9 cellular contexts compared by ENCODE assay signal in genomic region chr5:73299017-73299630, GRCh38.
DNase-seq lines count a peak whose midpoint lies in the region; ATAC-seq and TF ChIP-seq lines count a peak whose summit lies in the region.
"Had no signal": no experiment of that assay in that cellular context is flagged by ENCODE, and none has a peak within 500 bp of the region (broad histone marks: within the 10 kb centered on the region; RNA-seq: fewer than 3 reads in every experiment).

No MANE protein-coding gene starts in this region.

- peak in 1 of 5 experiments; percentile 7 for TF ChIP-seq CTCF in gastrocnemius medialis (IDR thresholded peaks at IDR 0.05 in 4 of 5, conservative IDR thresholded peaks at IDR 0.05 in 1 of 5)
- no peak for TF ChIP-seq CTCF in CD14-positive monocyte (IDR thresholded peaks at IDR 0.05)

- in situ Hi-C loops in gastrocnemius medialis (cut with MboI; ENCODE audit: low sequenced_read_pairs in 4 of 4), result no loop called here

- intact Hi-C loops in gastrocnemius medialis (cut with DNase I; ENCODE audit: low total_unique reads), result no loop called here
- intact Hi-C loops in CD14-positive monocyte (cut with micrococcal nuclease), result no loop called here

- ATAC-seq in gastrocnemius medialis, result no peak
- ATAC-seq: A549 had no signal

- no peak for TF ChIP-seq POLR2A in gastrocnemius medialis (IDR thresholded peaks at IDR 0.05)

- H3K36me3 ChIP-seq in gastrocnemius medialis, result no peaks in the 10 kb centered on the region
- H3K36me3 ChIP-seq in effector memory CD4-positive, alpha-beta T cell (ENCODE audit: control insufficient read depth, insufficient read depth, low read length), result no peaks in the 10 kb centered on the region

- H3K27me3 ChIP-seq in gastrocnemius medialis, result peaks cover 80 to 86% (median 81%) of the 10 kb centered on the region in 3 donors
- peaks cover 63% of the 10 kb centered on the region for H3K27me3 ChIP-seq in effector memory CD4-positive, alpha-beta T cell (replicated peaks; ENCODE audit: control insufficient read depth, insufficient read depth, low read length, poor library complexity, severe bottlenecking)

- peaks cover 7 to 16% of the 10 kb centered on the region in 2 donors for H3K4me1 ChIP-seq in gastrocnemius medialis
- peaks cover 6% of the 10 kb centered on the region for H3K4me1 ChIP-seq in effector memory CD4-positive, alpha-beta T cell (ENCODE audit: control insufficient read depth, insufficient read depth, low read length, poor library complexity, severe bottlenecking)
- H3K4me1 ChIP-seq: A549 had no signal

- no peak overlapping the region for H3K27ac Mint-ChIP-seq in CD14-positive monocyte

- peaks cover 0 to 31% (median 15%) of the 10 kb centered on the region in 7 donors for H3K9me3 Mint-ChIP-seq in CD14-positive monocyte

- peak overlapping the region in 3 of 4 donors; percentile 8 to 27 (median 19) for H3K4me3 ChIP-seq in gastrocnemius medialis
- no peak overlapping the region for H3K4me3 ChIP-seq in effector memory CD4-positive, alpha-beta T cell (ENCODE audit: insufficient read depth, low read depth, low read length, poor library complexity, severe bottlenecking)
- H3K4me3 ChIP-seq: A549 had no signal

- peaks cover 15% of the 10 kb centered on the region for H3K4me1 Mint-ChIP-seq in CD14-positive monocyte

- peaks cover 2 to 5% of the 10 kb centered on the region in 2 donors for H3K36me3 Mint-ChIP-seq in CD14-positive monocyte

- no peak overlapping the region for H3K27ac ChIP-seq in gastrocnemius medialis
- H3K27ac ChIP-seq in effector memory CD4-positive, alpha-beta T cell (ENCODE audit: insufficient read depth, low read length, poor library complexity, severe bottlenecking), result no peak overlapping the region
- H3K27ac ChIP-seq: A549 had no signal

- H3K27me3 Mint-ChIP-seq in CD14-positive monocyte (ENCODE audit: low read depth in 3 of 3), result peaks cover 96 to 99% (median 96%) of the 10 kb centered on the region in 3 donors

- H3K4me3 Mint-ChIP-seq in CD14-positive monocyte, result peak overlapping the region in 1 of 2 donors; percentile 86

- H3K9me3 ChIP-seq in gastrocnemius medialis, result no peaks in the 10 kb centered on the region
- no peaks in the 10 kb centered on the region for H3K9me3 ChIP-seq in effector memory CD4-positive, alpha-beta T cell (ENCODE audit: control insufficient read depth, low read length)
- H3K9me3 ChIP-seq: A549 had no signal

- peak; percentile 19 for DNase-seq in NCI-H1436 (lab: John Stamatoyannopoulos, UW)
- DNase-seq in NCI-H1436 treated with DMSO at 0.1 percent for 48 hours (lab: John Stamatoyannopoulos, UW), result no peak
- peak; percentile 33 for DNase-seq in RPMI7951 (ENCODE audit: low read depth)
- peak; percentile 35 for DNase-seq in fibroblast of peridontal ligament (ENCODE audit: extremely low read depth)
- DNase-seq in gastrocnemius medialis, result no peak
- DNase-seq in activated naive CD4-positive, alpha-beta T cell (lab: John Stamatoyannopoulos, UW), result no peak
- DNase-seq in CD14-positive monocyte (ENCODE audit: low spot score), result no peak
- no peak for DNase-seq in effector memory CD4-positive, alpha-beta T cell

Comparison
In these comparisons a context has a peak if more than half of its experiments do, and no peak if none do; other contexts are left out.
1. DNase-seq: peak in NCI-H1436 (single experiment), RPMI7951 (single experiment) and fibroblast of peridontal ligament (single experiment); none in NCI-H1436 treated with DMSO at 0.1 percent for 48 hours (single experiment), gastrocnemius medialis (0 of 2), activated naive CD4-positive, alpha-beta T cell (0 of 4), CD14-positive monocyte (single experiment) and effector memory CD4-positive, alpha-beta T cell (0 of 3).